8 cellular contexts compared by ENCODE assay signal in genomic region chr4:2837904-2838496, GRCh38.
DNase-seq lines count a peak whose midpoint lies in the region; ATAC-seq and TF ChIP-seq lines count a peak whose summit lies in the region.

No MANE protein-coding gene starts in this region.

- TF ChIP-seq CTCF in RWPE1 (conservative IDR thresholded peaks at IDR 0.05; ENCODE audit: low read depth): no peak

- H3K27ac ChIP-seq in RWPE1: peak overlapping the region; percentile 54

- peak overlapping the region; percentile 71 for H3K4me3 Mint-ChIP-seq in activated naive CD4-positive, alpha-beta T cell treated with anti-CD3 and anti-CD28 coated beads, Interleukin-2, amount 10 ng/mL, durations not matched to agents 7 days and 5 days

- H3K4me1 Mint-ChIP-seq in activated naive CD4-positive, alpha-beta T cell treated with anti-CD3 and anti-CD28 coated beads, Interleukin-2, amount 10 ng/mL, durations not matched to agents 7 days and 5 days: peaks cover 68% of the 10 kb centered on the region

- peaks cover 7% of the 10 kb centered on the region for H3K9me3 Mint-ChIP-seq in activated naive CD4-positive, alpha-beta T cell treated with anti-CD3 and anti-CD28 coated beads, Interleukin-2, amount 10 ng/mL, durations not matched to agents 7 days and 5 days

- H3K27ac Mint-ChIP-seq in activated naive CD4-positive, alpha-beta T cell treated with anti-CD3 and anti-CD28 coated beads, Interleukin-2, amount 10 ng/mL, durations not matched to agents 7 days and 5 days: peak overlapping the region; percentile 94

- DNase-seq in CD1c-positive myeloid dendritic cell (ENCODE audit: extremely low spot score) (peak; percentile 64), RWPE1 (ENCODE audit: low spot score) (no peak), hepatic stellate cell (ENCODE audit: low spot score) (peak; percentile 72), NCI-H2081 (lab: John Stamatoyannopoulos, UW) (no peak)
- DNase-seq in activated naive CD4-positive, alpha-beta T cell treated with anti-CD3 and anti-CD28 coated beads, Interleukin-2, amount 10 ng/mL, durations not matched to agents 7 days and 5 days: peak; percentile 88
- peak; percentile 27 to 38 for DNase-seq in stimulated activated CD4-positive, alpha-beta T cell treated with anti-CD3 and anti-CD28 coated beads, Interleukin-1b, Interleukin-23, amount 100 ng/mL, for 1 hour (ENCODE audit: low read depth in 2 of 2)

- no peaks in the 10 kb centered on the region for H3K27me3 Mint-ChIP-seq in activated naive CD4-positive, alpha-beta T cell treated with anti-CD3 and anti-CD28 coated beads, Interleukin-2, amount 10 ng/mL, durations not matched to agents 7 days and 5 days

- no peak for ATAC-seq in GM18861 (IDR thresholded peaks at IDR 0.05; ENCODE audit: unreplicated experiment)
- no peak for ATAC-seq in HG03159 (IDR thresholded peaks at IDR 0.05; ENCODE audit: unreplicated experiment)

- POLR2A ChIA-PET in RWPE1 (lab: Yijun Ruan, JAX; ENCODE audit: low non-redundant PET): no interaction called here

- CTCF ChIA-PET in RWPE1 (lab: Yijun Ruan, JAX): no interaction called here
- CTCF ChIA-PET in activated naive CD4-positive, alpha-beta T cell treated with anti-CD3 and anti-CD28 coated beads, Interleukin-2, amount 10 ng/mL, durations not matched to agents 7 days and 5 days (lab: Charles Lee): no interaction called here

- peaks cover 40% of the 10 kb centered on the region for H3K36me3 Mint-ChIP-seq in activated naive CD4-positive, alpha-beta T cell treated with anti-CD3 and anti-CD28 coated beads, Interleukin-2, amount 10 ng/mL, durations not matched to agents 7 days and 5 days

Comparison
In these comparisons a context has a peak if more than half of its experiments do, and no peak if none do; other contexts are left out.
1. DNase-seq: peak in CD1c-positive myeloid dendritic cell (single experiment), activated naive CD4-positive, alpha-beta T cell treated with anti-CD3 and anti-CD28 coated beads, Interleukin-2, amount 10 ng/mL, durations not matched to agents 7 days and 5 days (single experiment), hepatic stellate cell (single experiment) and stimulated activated CD4-positive, alpha-beta T cell treated with anti-CD3 and anti-CD28 coated beads, Interleukin-1b, Interleukin-23, amount 100 ng/mL, for 1 hour (2 of 2); none in RWPE1 (single experiment) and NCI-H2081 (0 of 2).